Comparison of ENCODE assay signal across 10 cellular contexts in the genomic region with DNA sequence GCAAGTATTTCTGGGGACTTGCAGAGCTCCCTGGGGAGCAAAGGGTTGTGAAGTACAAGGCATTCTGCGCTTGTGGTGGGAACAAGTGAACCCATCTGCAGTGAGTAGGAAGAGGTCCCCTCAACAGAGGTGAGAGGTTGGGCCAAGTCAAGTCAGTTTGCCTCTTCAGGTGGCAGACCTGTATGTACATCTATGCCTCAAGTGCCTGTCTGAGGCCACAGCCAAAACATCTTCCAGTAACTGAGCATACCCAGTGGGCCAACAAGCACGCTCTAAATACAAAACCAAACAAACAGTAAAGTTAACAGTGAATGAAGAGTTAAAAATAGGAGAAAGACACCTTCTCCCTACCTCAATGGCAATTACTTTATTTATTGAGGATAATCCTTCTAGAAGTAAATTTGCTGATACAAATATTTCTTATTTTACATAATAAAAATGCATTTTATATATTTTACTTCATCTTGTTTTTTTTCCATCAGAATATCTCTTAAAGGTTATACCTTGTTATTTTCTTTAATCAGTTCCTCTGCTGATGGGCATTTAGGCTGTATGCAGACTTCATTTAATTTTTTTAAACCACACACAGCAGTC. TPM values are rescaled to one million over a fixed set of nuclear protein-coding genes. Genes with fewer than 3 reads are reported as not detected.
A peak's percentile ranks its signal among the peaks of the same experiment; 100 is the strongest.
DNase-seq lines count a peak whose midpoint lies in the region; ATAC-seq, FAIRE-seq and TF ChIP-seq lines count a peak whose summit lies in the region.
"Had no signal": no experiment of that assay in that cellular context is flagged by ENCODE, and none has a peak within 500 bp of the region (broad histone marks: within the 10 kb centered on the region; RNA-seq: fewer than 3 reads in every experiment).

No MANE protein-coding gene starts in this region.

- DNase-seq in cardiac muscle cell (ENCODE audit: low read depth in 1 of 2, low spot score in 1 of 2) (no peak), cardiac septum (ENCODE audit: low spot score) (no peak), OCI-M1 (lab: John Stamatoyannopoulos, UW) (peak; percentile 62), kidney (no peak), upper lobe of right lung (no peak), cerebellar nuclear complex (lab: John Stamatoyannopoulos, UW) (no peak)
- DNase-seq: DMS79 had no signal

- H3K36me3 ChIP-seq in cardiac muscle cell (no peaks in the 10 kb centered on the region), kidney (ENCODE audit: control insufficient read depth in 1 of 2, insufficient read depth in 2 of 2, low read length in 2 of 2) (no peaks in the 10 kb centered on the region), upper lobe of right lung (no peaks in the 10 kb centered on the region)
- H3K36me3 ChIP-seq: SJSA1 had no signal

- TF ChIP-seq CTCF in cardiac muscle cell (IDR thresholded peaks at IDR 0.05; ENCODE audit: low read depth, low read length) = no peak
- no peak for TF ChIP-seq CTCF in kidney (IDR thresholded peaks at IDR 0.05; ENCODE audit: borderline replicate concordance, extremely low read depth, insufficient read depth)
- TF ChIP-seq CTCF in upper lobe of right lung (IDR thresholded peaks at IDR 0.05) = no peak

- intact Hi-C loops in cardiac septum (cut with DNase I) (loop anchor here (5.0 kb wide), 3 partner anchors 44 to 131 kb away; no protein-coding TSS in a partner anchor), kidney (cut with DNase I) (no loop called here), upper lobe of right lung (cut with DNase I) (no loop called here)

- H3K4me1 ChIP-seq in cardiac muscle cell (ENCODE audit: low read depth) = peaks cover 49% of the 10 kb centered on the region
- H3K4me1 ChIP-seq in kidney (ENCODE audit: control insufficient read depth in 1 of 2, insufficient read depth in 1 of 2, low read depth in 1 of 2, low read length in 2 of 2) = peaks cover 0 to 38% of the 10 kb centered on the region in 2 donors
- H3K4me1 ChIP-seq in upper lobe of right lung = peaks cover 65% of the 10 kb centered on the region
- H3K4me1 ChIP-seq: SJSA1 had no signal

- H3K27ac ChIP-seq in cardiac muscle cell (peak overlapping the region; percentile 89), kidney (ENCODE audit: low read depth in 2 of 2, low read length in 2 of 2) (peak overlapping the region; percentile 81 to 94), upper lobe of right lung (peak overlapping the region; percentile 91)
- H3K27ac ChIP-seq: SJSA1 had no signal

- ATAC-seq in upper lobe of right lung = no peak
- ATAC-seq in HG03139 (IDR thresholded peaks at IDR 0.05; ENCODE audit: unreplicated experiment) = no peak
- ATAC-seq in HG03097 (IDR thresholded peaks at IDR 0.05; ENCODE audit: low FRiP score, unreplicated experiment) = no peak

- FAIRE-seq in kidney (lab: Jason Lieb, UNC) = no peak

- H3K4me3 ChIP-seq in cardiac muscle cell (no peak overlapping the region), kidney (ENCODE audit: low read length in 2 of 2) (peak overlapping the region; percentile 28 to 76), upper lobe of right lung (peak overlapping the region; percentile 72)
- H3K4me3 ChIP-seq: SJSA1 had no signal

- peak overlapping the region; percentile 60 to 91 for H3K9ac ChIP-seq in kidney (ENCODE audit: low read length in 2 of 2)

- no peaks in the 10 kb centered on the region for H3K27me3 ChIP-seq in cardiac muscle cell
- H3K27me3 ChIP-seq in upper lobe of right lung = no peaks in the 10 kb centered on the region

- H3K9me3 ChIP-seq in cardiac muscle cell (ENCODE audit: low read depth) (no peaks in the 10 kb centered on the region), kidney (ENCODE audit: control insufficient read depth in 1 of 2, low read length in 2 of 2) (no peaks in the 10 kb centered on the region), upper lobe of right lung (no peaks in the 10 kb centered on the region)
- H3K9me3 ChIP-seq: SJSA1 had no signal

RNA-seq across cellular contexts. Expression of gene GYPC, which starts 2.5 kb away (rescaled TPM):
- 45.6 and 53.8 TPM in 2 replicates for total RNA-seq in cardiac muscle cell
- polyA plus RNA-seq in cardiac muscle cell = 69.7 and 74.1 TPM in 2 replicates
- total RNA-seq in cardiac septum = 113 TPM
- 51.1 TPM for total RNA-seq in kidney
- polyA plus RNA-seq in kidney (ENCODE audit: insufficient read depth, low read depth, low replicate concordance) = 61.9 TPM
- total RNA-seq in upper lobe of right lung = 76.7 TPM
- total RNA-seq: SJSA1 had no signal
